15 cellular contexts compared by ENCODE assay signal in genomic region chr20:17228624-17229061, GRCh38. TPM values are rescaled to one million over a fixed set of nuclear protein-coding genes. Genes with fewer than 3 reads are reported as not detected.
DNase-seq lines count a peak whose midpoint lies in the region; ATAC-seq and TF ChIP-seq lines count a peak whose summit lies in the region.
"Had no signal": no experiment of that assay in that cellular context is flagged by ENCODE, and none has a peak within 500 bp of the region (broad histone marks: within the 10 kb centered on the region; RNA-seq: fewer than 3 reads in every experiment).

No MANE protein-coding gene starts in this region.

- H3K9me3 ChIP-seq in mesodermal cell (ENCODE audit: control insufficient read depth, low read length) (no peaks in the 10 kb centered on the region), Karpas-422 (ENCODE audit: low read length) (no peaks in the 10 kb centered on the region), breast epithelium (no peaks in the 10 kb centered on the region)

- H3K79me2 ChIP-seq in Karpas-422 (ENCODE audit: low read length), result no peaks in the 10 kb centered on the region

- no peak overlapping the region for H3K27ac ChIP-seq in mesodermal cell (ENCODE audit: low read depth, low read length, severe bottlenecking)
- H3K27ac ChIP-seq in Karpas-422 (ENCODE audit: low read length), result no peak overlapping the region
- H3K27ac ChIP-seq in breast epithelium, result no peak overlapping the region
- H3K27ac ChIP-seq: C4-2B had no signal

- no peak for TF ChIP-seq CTCF in breast epithelium (IDR thresholded peaks at IDR 0.05)

- H3K4me2 ChIP-seq in Karpas-422 (ENCODE audit: low read depth, low read length, poor library complexity, severe bottlenecking), result no peak overlapping the region

- H2AFZ ChIP-seq in Karpas-422 (ENCODE audit: low read length), result no peak overlapping the region

- H3K36me3 ChIP-seq in mesodermal cell (ENCODE audit: control insufficient read depth, insufficient read depth, low read length) (no peaks in the 10 kb centered on the region), Karpas-422 (ENCODE audit: insufficient read depth, low read length) (no peaks in the 10 kb centered on the region), breast epithelium (no peaks in the 10 kb centered on the region)

- no peak overlapping the region for H3K9ac ChIP-seq in Karpas-422 (ENCODE audit: low read length)

- no peaks in the 10 kb centered on the region for H4K20me1 ChIP-seq in Karpas-422 (ENCODE audit: insufficient read depth, low read depth, low read length)

- H3K27me3 ChIP-seq in Karpas-422 (ENCODE audit: low read length) (no peaks in the 10 kb centered on the region), breast epithelium (peaks cover 0 to 83% of the 10 kb centered on the region in 2 donors)

- 0 to 2% methylated on average over 9 to 10 of the region's 25 CpGs for WGBS in mesodermal cell (ENCODE audit: insufficient coverage in 2 of 2), 2 experiments

- peaks cover 8% of the 10 kb centered on the region for H3K4me1 ChIP-seq in mesodermal cell (ENCODE audit: control insufficient read depth, insufficient read depth, low read length, poor library complexity, severe bottlenecking)
- no peaks in the 10 kb centered on the region for H3K4me1 ChIP-seq in Karpas-422 (ENCODE audit: low read length)
- H3K4me1 ChIP-seq in breast epithelium, result peaks cover 0 to 5% of the 10 kb centered on the region in 2 donors

- DNase-seq in DMS153 treated with DMSO at 0.1 percent for 48 hours (lab: John Stamatoyannopoulos, UW; ENCODE audit: unreplicated experiment) (peak; percentile 32), NCI-H128 (lab: John Stamatoyannopoulos, UW; ENCODE audit: unreplicated experiment) (peak; percentile 46), cerebellar cortex (ENCODE audit: low spot score) (peak; percentile 24), activated T-cell treated with anti-CD3 and anti-CD28 coated beads for 4 hours (no peak), Karpas-422 (no peak), breast epithelium (ENCODE audit: low spot score in 2 of 2) (no peak)
- DNase-seq: effector CD8-positive, alpha-beta T cell; naive B cell; NK-92 treated with Interleukin-12 subunit alpha and Interleukin-12 subunit beta, amount 100 ng/mL, for 24 hours; stimulated activated naive CD8-positive, alpha-beta T cell treated with anti-CD3 and anti-CD28 coated beads, Interleukin-15, amount 100 ng/mL, for 72 hours had no signal

- no peak for TF ChIP-seq POLR2A in breast epithelium (IDR thresholded peaks at IDR 0.05)

- H3K9me2 ChIP-seq in Karpas-422 (replicated peaks; ENCODE audit: insufficient read depth, low read length), result no peaks in the 10 kb centered on the region

- ATAC-seq in HG03442 (IDR thresholded peaks at IDR 0.05; ENCODE audit: unreplicated experiment), result no peak
- ATAC-seq: stimulated activated naive CD8-positive, alpha-beta T cell treated with anti-CD3 and anti-CD28 coated beads, Interleukin-15, amount 100 ng/mL, for 72 hours had no signal

- H3K4me3 ChIP-seq in mesodermal cell (ENCODE audit: extremely low read depth, insufficient read depth, low read length, poor library complexity, severe bottlenecking), result peak overlapping the region; percentile 43
- H3K4me3 ChIP-seq in Karpas-422 (ENCODE audit: low read length), result no peak overlapping the region
- no peak overlapping the region for H3K4me3 ChIP-seq in breast epithelium

- intact Hi-C loops in breast epithelium (cut with DNase I; ENCODE audit: low total_unique reads), result no loop called here

RNA-seq across cellular contexts. Expression of gene PCSK2, which starts 1.8 kb away (rescaled TPM):
- 24.8 TPM for polyA plus RNA-seq in mesodermal cell (2013, experiment 1 of 2)
- polyA plus RNA-seq in mesodermal cell (2013, experiment 2 of 2), result 18.3 TPM
- not detected in 2 replicates for total RNA-seq in Karpas-422 (2014; rRNA removed; shearing (Covaris generic); ENCODE audit: low replicate concordance)
- under 1 TPM in 1 of 3 donors, not detected in 2; 0.16 TPM for total RNA-seq in breast epithelium
- total RNA-seq: activated CD8-positive, alpha-beta memory T cell treated with anti-CD3 and anti-CD28 coated beads for 36 hours; T-helper 2 cell treated with Interferon-gamma antibody and Interleukin-4, amounts not matched to agents 100 ng/mL and 5 ng/mL, for 36 hours had no signal

Comparison
In these comparisons a context has a peak if more than half of its experiments do, and no peak if none do; other contexts are left out.
1. DNase-seq: peak in DMS153 treated with DMSO at 0.1 percent for 48 hours (single experiment), NCI-H128 (single experiment) and cerebellar cortex (single experiment); none in activated T-cell treated with anti-CD3 and anti-CD28 coated beads for 4 hours (single experiment), Karpas-422 (single experiment) and breast epithelium (0 of 2).